In the genomic region with DNA sequence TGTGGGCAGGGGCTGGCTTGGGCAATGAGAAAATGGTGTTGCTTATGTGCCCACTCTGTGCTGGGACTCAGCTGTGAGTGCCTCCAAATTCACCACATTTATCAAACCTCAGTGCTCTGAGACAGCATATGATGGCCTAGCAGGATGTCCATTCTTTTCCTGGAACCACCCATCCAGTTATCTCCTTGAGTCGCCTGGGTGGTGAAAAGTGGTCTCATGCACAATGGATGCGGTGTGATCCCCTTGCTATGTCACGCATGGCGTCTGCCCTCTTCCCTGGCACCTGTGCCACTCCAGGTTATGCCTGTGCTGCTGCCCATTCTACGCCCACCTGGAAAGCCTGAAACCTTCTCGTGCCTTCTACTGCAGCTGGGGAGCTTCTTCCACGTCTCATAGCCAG, we compare ENCODE assay signal across 1 cellular context.
TF ChIP-seq lines count a peak whose summit lies in the region.

No MANE protein-coding gene starts in this region.

TF ChIP-seq in GM12891, 5 proteins besides CTCF, POLR2A, EP300 and RAD21:
- TF ChIP-seq TAF1 (IDR thresholded peaks at IDR 0.05; ENCODE audit: low read depth, low read length) = no peak
- no peak for TF ChIP-seq POU2F2 (IDR thresholded peaks at IDR 0.05; ENCODE audit: low read depth, low read length)
- no peak for TF ChIP-seq POLR2AphosphoS5 (IDR thresholded peaks at IDR 0.05; ENCODE audit: low read depth, low read length)
